In genomic region chr9:111632051-111632450, GRCh38 we compare ENCODE assay signal across 9 cellular contexts. TPM values are rescaled to one million over a fixed set of nuclear protein-coding genes. Genes with fewer than 3 reads are reported as not detected.
DNase-seq lines count a peak whose midpoint lies in the region; ATAC-seq, FAIRE-seq and TF ChIP-seq lines count a peak whose summit lies in the region.
"Had no signal": no experiment of that assay in that cellular context is flagged by ENCODE, and none has a peak within 500 bp of the region (broad histone marks: within the 10 kb centered on the region; RNA-seq: fewer than 3 reads in every experiment).

No MANE protein-coding gene starts in this region.

- peak overlapping the region; percentile 85 to 92 for H3K4me3 Mint-ChIP-seq in activated T-cell treated with anti-CD3 and anti-CD28 coated beads, Interleukin-2, amount 50 U/mL, for 72 hours
- H3K4me3 Mint-ChIP-seq in activated T-helper 17 cell treated with anti-CD3 and anti-CD28 coated beads, Interleukin-2, amount 50 U/mL, for 72 hours, result peak overlapping the region; percentile 96

- H3K4me3 ChIP-seq in kidney (ENCODE audit: low read length in 2 of 2), result peak overlapping the region; percentile 86 to 90
- peak overlapping the region; percentile 74 to 98 (median 93) for H3K4me3 ChIP-seq in tibial nerve

- no peak for DNase-seq in activated T-cell treated with anti-CD3 and anti-CD28 coated beads, Interleukin-2, amount 50 U/mL, for 72 hours
- DNase-seq in activated T-cell treated with anti-CD3 and anti-CD28 coated beads, Interleukin-2, amount 50 U/mL, for 1 hour, result no peak
- DNase-seq in kidney (no peak), tibial nerve (ENCODE audit: low spot score in 2 of 2) (no peak), nucleus accumbens (lab: John Stamatoyannopoulos, UW) (no peak), D341Med (ENCODE audit: low spot score) (no peak)

- no peaks in the 10 kb centered on the region for H3K9me3 Mint-ChIP-seq in activated T-cell treated with anti-CD3 and anti-CD28 coated beads, Interleukin-2, amount 50 U/mL, for 72 hours
- no peaks in the 10 kb centered on the region for H3K9me3 Mint-ChIP-seq in activated T-helper 17 cell treated with anti-CD3 and anti-CD28 coated beads, Interleukin-2, amount 50 U/mL, for 72 hours

- TF ChIP-seq CTCF in kidney (IDR thresholded peaks at IDR 0.05; ENCODE audit: borderline replicate concordance, extremely low read depth, insufficient read depth) (no peak), tibial nerve (IDR thresholded peaks at IDR 0.05) (no peak)

- FAIRE-seq in kidney (lab: Jason Lieb, UNC), result no peak
- FAIRE-seq: colon had no signal

- no peaks in the 10 kb centered on the region for H3K9me3 ChIP-seq in kidney (ENCODE audit: control insufficient read depth in 1 of 2, low read length in 2 of 2)
- no peaks in the 10 kb centered on the region for H3K9me3 ChIP-seq in tibial nerve

- H3K27me3 Mint-ChIP-seq in activated T-cell treated with anti-CD3 and anti-CD28 coated beads, Interleukin-2, amount 50 U/mL, for 72 hours (ENCODE audit: low read depth), result no peaks in the 10 kb centered on the region
- no peaks in the 10 kb centered on the region for H3K27me3 Mint-ChIP-seq in activated T-helper 17 cell treated with anti-CD3 and anti-CD28 coated beads, Interleukin-2, amount 50 U/mL, for 72 hours

- H3K36me3 ChIP-seq in kidney (ENCODE audit: control insufficient read depth in 1 of 2, insufficient read depth in 2 of 2, low read length in 2 of 2), result peaks cover 0 to 3% of the 10 kb centered on the region in 2 donors
- no peaks in the 10 kb centered on the region for H3K36me3 ChIP-seq in tibial nerve

- 31 to 33% methylated on average over 5 of the region's 5 CpGs for WGBS in tibial nerve, 2 donors

- H3K4me1 Mint-ChIP-seq in activated T-cell treated with anti-CD3 and anti-CD28 coated beads, Interleukin-2, amount 50 U/mL, for 72 hours (ENCODE audit: low read depth), result peaks cover 52% of the 10 kb centered on the region
- peaks cover 35% of the 10 kb centered on the region for H3K4me1 Mint-ChIP-seq in activated T-helper 17 cell treated with anti-CD3 and anti-CD28 coated beads, Interleukin-2, amount 50 U/mL, for 72 hours

- H3K27me3 ChIP-seq in tibial nerve, result no peaks in the 10 kb centered on the region

- intact Hi-C loops in kidney (cut with DNase I), result no loop called here

- no peak for TF ChIP-seq POLR2A in tibial nerve (IDR thresholded peaks at IDR 0.05)

- peak overlapping the region; percentile 85 to 96 for H3K9ac ChIP-seq in kidney (ENCODE audit: low read length in 2 of 2)

- H3K36me3 Mint-ChIP-seq in activated T-cell treated with anti-CD3 and anti-CD28 coated beads, Interleukin-2, amount 50 U/mL, for 72 hours (ENCODE audit: insufficient read depth in 2 of 2), result peaks cover 1 to 5% of the 10 kb centered on the region in 2 donors
- peaks cover 49% of the 10 kb centered on the region for H3K36me3 Mint-ChIP-seq in activated T-helper 17 cell treated with anti-CD3 and anti-CD28 coated beads, Interleukin-2, amount 50 U/mL, for 72 hours (ENCODE audit: low read depth)

- H3K27ac ChIP-seq in kidney (ENCODE audit: low read depth in 2 of 2, low read length in 2 of 2), result peak overlapping the region; percentile 85 to 86
- peak overlapping the region; percentile 80 to 92 (median 88) for H3K27ac ChIP-seq in tibial nerve

- H3K4me1 ChIP-seq in kidney (ENCODE audit: control insufficient read depth in 1 of 2, insufficient read depth in 1 of 2, low read depth in 1 of 2, low read length in 2 of 2) (peaks cover 5 to 12% of the 10 kb centered on the region in 2 donors), tibial nerve (peaks cover 0 to 47% (median 18%) of the 10 kb centered on the region in 4 donors)

- H3K27ac Mint-ChIP-seq in activated T-cell treated with anti-CD3 and anti-CD28 coated beads, Interleukin-2, amount 50 U/mL, for 72 hours, result peak overlapping the region; percentile 85
- H3K27ac Mint-ChIP-seq in activated T-helper 17 cell treated with anti-CD3 and anti-CD28 coated beads, Interleukin-2, amount 50 U/mL, for 72 hours, result peak overlapping the region; percentile 93

- no peak for ATAC-seq in activated T-cell treated with anti-CD3 and anti-CD28 coated beads, Interleukin-2, amount 50 U/mL, for 72 hours (replicated peaks in 1 of 2)
- no peak for ATAC-seq in activated T-helper 17 cell treated with anti-CD3 and anti-CD28 coated beads, Interleukin-2, amount 50 U/mL, for 72 hours (replicated peaks)
- ATAC-seq in GM18861 (IDR thresholded peaks at IDR 0.05; ENCODE audit: unreplicated experiment), result no peak

- TF ChIP-seq EP300 in tibial nerve (IDR thresholded peaks at IDR 0.05), result no peak

RNA-seq across cellular contexts. Expression of gene DNAJC25, which starts 0.9 kb away (rescaled TPM):
- total RNA-seq in activated T-cell treated with anti-CD3 and anti-CD28 coated beads, Interleukin-2, amount 50 U/mL, for 72 hours, result 1 to 10 TPM; 3.6 to 5.4 TPM
- 1 to 10 TPM; 3.8 to 9.6 TPM for total RNA-seq in activated T-helper 17 cell treated with anti-CD3 and anti-CD28 coated beads, Interleukin-2, amount 50 U/mL, for 72 hours
- 8.2 TPM for total RNA-seq in kidney
- polyA plus RNA-seq in kidney (ENCODE audit: insufficient read depth, low read depth, low replicate concordance), result 13.1 TPM
- 10 to 100 TPM in 3 of 4 donors, 1 to 10 TPM in 1; 9.9 to 14.7 (median 12.6) TPM for total RNA-seq in tibial nerve

RNA-seq across cellular contexts. Expression of gene GNG10, which starts 29.4 kb away (rescaled TPM):
- 10 to 100 TPM; 17.2 to 24.7 TPM for total RNA-seq in activated T-cell treated with anti-CD3 and anti-CD28 coated beads, Interleukin-2, amount 50 U/mL, for 72 hours
- 10 to 100 TPM; 12.3 to 31.9 TPM for total RNA-seq in activated T-helper 17 cell treated with anti-CD3 and anti-CD28 coated beads, Interleukin-2, amount 50 U/mL, for 72 hours
- total RNA-seq in kidney, result 41.2 TPM
- polyA plus RNA-seq in kidney (ENCODE audit: insufficient read depth, low read depth, low replicate concordance), result 44.8 TPM
- total RNA-seq in tibial nerve, result 10 to 100 TPM; 41.8 to 70.2 (median 51.0) TPM

RNA-seq across cellular contexts. Expression of gene PTGR1, which starts 32.6 kb away (rescaled TPM):
- 1 to 10 TPM; 1.3 to 3.0 TPM for total RNA-seq in activated T-cell treated with anti-CD3 and anti-CD28 coated beads, Interleukin-2, amount 50 U/mL, for 72 hours
- total RNA-seq in activated T-helper 17 cell treated with anti-CD3 and anti-CD28 coated beads, Interleukin-2, amount 50 U/mL, for 72 hours, result 1 to 10 TPM in 1 of 2 donors, under 1 TPM in 1; 0.61 to 5.5 TPM
- total RNA-seq in kidney (75.1 TPM), tibial nerve (10 to 100 TPM; 25.7 to 58.8 (median 30.7) TPM)
- 285 TPM for polyA plus RNA-seq in kidney (ENCODE audit: insufficient read depth, low read depth, low replicate concordance)

Comparison
In these comparisons a context has a peak if more than half of its experiments do, and no peak if none do; other contexts are left out.
1. RNA of gene PTGR1, which starts 32.6 kb away (total RNA-seq): 75.1 TPM in kidney (single experiment) and 25.7 to 58.8 TPM in tibial nerve; 0.61 to 5.5 TPM in activated T-helper 17 cell treated with anti-CD3 and anti-CD28 coated beads, Interleukin-2, amount 50 U/mL, for 72 hours and 1.3 to 3.0 TPM in activated T-cell treated with anti-CD3 and anti-CD28 coated beads, Interleukin-2, amount 50 U/mL, for 72 hours; every median in the first group is over 4 times any median in the second.